In the genomic region with DNA sequence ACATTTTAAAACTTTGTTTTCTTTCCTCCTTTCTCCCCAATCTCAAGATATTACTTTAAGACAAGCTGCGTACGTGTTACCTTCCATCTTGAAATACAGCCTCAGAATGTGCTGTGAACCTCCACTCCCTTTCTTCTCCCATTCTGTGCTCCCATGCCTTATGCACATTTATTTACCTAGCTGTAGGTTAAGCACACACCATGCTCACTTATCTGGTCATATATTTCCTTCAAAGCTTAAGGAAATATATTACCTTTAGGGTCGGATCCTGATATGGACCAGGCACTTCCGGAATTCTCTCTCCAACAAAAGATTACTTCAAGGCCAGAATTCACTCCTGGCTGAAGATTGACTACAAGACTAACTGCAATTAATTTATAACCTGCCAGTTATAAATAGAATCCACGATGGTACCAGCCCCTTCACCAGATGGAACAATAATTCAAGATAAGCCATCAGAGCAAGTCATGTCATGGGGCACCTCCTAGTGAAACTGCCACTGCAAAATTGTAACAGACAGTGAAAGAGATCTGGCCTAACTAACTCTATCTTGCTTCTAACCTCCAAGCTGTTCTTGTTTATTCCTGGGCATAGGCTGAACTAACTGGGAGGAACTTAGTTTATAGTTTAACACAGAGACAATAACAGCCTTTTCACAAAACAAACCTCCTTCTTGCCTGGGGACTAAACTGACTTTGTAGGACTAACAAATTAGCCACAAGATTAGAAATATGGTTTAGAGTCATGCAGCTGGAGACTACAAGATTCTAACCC, we compare ENCODE assay signal across 24 cellular contexts. TPM values are rescaled to one million over a fixed set of nuclear protein-coding genes. Genes with fewer than 3 reads are reported as not detected.
DNase-seq lines count a peak whose midpoint lies in the region; ATAC-seq and TF ChIP-seq lines count a peak whose summit lies in the region.
"Had no signal": no experiment of that assay in that cellular context is flagged by ENCODE, and none has a peak within 500 bp of the region (broad histone marks: within the 10 kb centered on the region; RNA-seq: fewer than 3 reads in every experiment).

No MANE protein-coding gene starts in this region.

- H3K27me3 ChIP-seq in mammary epithelial cell (ENCODE audit: insufficient read depth, low read length) (peaks cover 3% of the 10 kb centered on the region), mucosa of rectum (ENCODE audit: control insufficient read depth in 2 of 2, insufficient read depth in 2 of 2, low read length in 2 of 2) (no peaks in the 10 kb centered on the region), gastrocnemius medialis (no peaks in the 10 kb centered on the region)
- H3K27me3 ChIP-seq: BLaER1, Peyer's patch, SJCRH30 had no signal

- no peaks in the 10 kb centered on the region for H3K79me2 ChIP-seq in mammary epithelial cell (ENCODE audit: insufficient read depth, low read length)

- no peak overlapping the region for H3K4me3 Mint-ChIP-seq in MCF 10A (ENCODE audit: unreplicated experiment)
- H3K4me3 Mint-ChIP-seq: CD4-positive, alpha-beta T cell had no signal

- CTCF ChIA-PET in mammary epithelial cell (lab: Charles Lee; ENCODE audit: low non-redundant PET), result no interaction called here
- CTCF ChIA-PET in MCF 10A (lab: Yijun Ruan, JAX), result no interaction called here

- no peak overlapping the region for H3K27ac Mint-ChIP-seq in MCF 10A (ENCODE audit: low read depth, unreplicated experiment)
- H3K27ac Mint-ChIP-seq: CD4-positive, alpha-beta T cell had no signal

- H3K4me1 ChIP-seq in mammary epithelial cell (ENCODE audit: insufficient read depth, low read length) (no peaks in the 10 kb centered on the region), mucosa of rectum (ENCODE audit: control insufficient read depth in 2 of 2, insufficient read depth in 2 of 2, low read length in 2 of 2) (peaks cover 14 to 33% of the 10 kb centered on the region in 2 donors), gastrocnemius medialis (no peaks in the 10 kb centered on the region)
- H3K4me1 ChIP-seq: Peyer's patch, SJCRH30 had no signal

- peaks cover 21% of the 10 kb centered on the region for H3K27me3 Mint-ChIP-seq in MCF 10A (ENCODE audit: insufficient read depth, unreplicated experiment)

- TF ChIP-seq POLR2A in erythroblast (IDR thresholded peaks at IDR 0.05; ENCODE audit: low read length) (no peak), gastrocnemius medialis (IDR thresholded peaks at IDR 0.05) (no peak)

- no peak overlapping the region for H3K4me3 ChIP-seq in mammary epithelial cell (replicated peaks in 1 of 3; ENCODE audit: insufficient read depth in 1 of 3, low read depth in 2 of 3, low read length in 3 of 3)
- no peak overlapping the region for H3K4me3 ChIP-seq in mucosa of rectum (ENCODE audit: low read length in 2 of 2)
- H3K4me3 ChIP-seq in gastrocnemius medialis, result no peak overlapping the region
- H3K4me3 ChIP-seq: BLaER1, Peyer's patch, SJCRH30 had no signal

- no peaks in the 10 kb centered on the region for H3K36me3 Mint-ChIP-seq in MCF 10A (ENCODE audit: insufficient read depth, unreplicated experiment)

- intact Hi-C loops in mammary epithelial cell (cut with micrococcal nuclease) (no loop called here), MCF 10A (cut with micrococcal nuclease) (no loop called here), gastrocnemius medialis (cut with DNase I; ENCODE audit: low total_unique reads) (no loop called here)

- H3K4me1 Mint-ChIP-seq in MCF 10A (ENCODE audit: insufficient read depth, unreplicated experiment), result no peaks in the 10 kb centered on the region

- H3K4me2 ChIP-seq in mammary epithelial cell (ENCODE audit: insufficient read depth, low read depth, low read length), result no peak overlapping the region
- H3K4me2 ChIP-seq: BLaER1 had no signal

- no peaks in the 10 kb centered on the region for H4K20me1 ChIP-seq in mammary epithelial cell (ENCODE audit: insufficient read depth, low read length)
- H4K20me1 ChIP-seq: BLaER1 had no signal

- no peak overlapping the region for H3K9ac ChIP-seq in mammary epithelial cell (ENCODE audit: insufficient read depth, low read length)
- H3K9ac ChIP-seq in mucosa of rectum (ENCODE audit: low read depth in 1 of 2, low read length in 2 of 2), result no peak overlapping the region
- H3K9ac ChIP-seq: BLaER1 had no signal

- H3K36me3 ChIP-seq in mammary epithelial cell (ENCODE audit: insufficient read depth, low read length) (no peaks in the 10 kb centered on the region), mucosa of rectum (ENCODE audit: control insufficient read depth in 2 of 2, insufficient read depth in 2 of 2, low read length in 2 of 2) (no peaks in the 10 kb centered on the region), gastrocnemius medialis (no peaks in the 10 kb centered on the region)
- H3K36me3 ChIP-seq: BLaER1, Peyer's patch, SJCRH30 had no signal

- BruUV-seq in mammary epithelial cell (replicated peaks; lab: Mats Ljungman, UMichigan) (no TSS peak), MCF 10A (replicated peaks; lab: Mats Ljungman, UMichigan) (no TSS peak)

- H3K9me3 ChIP-seq in mammary epithelial cell (replicated peaks; ENCODE audit: insufficient read depth, low read length) (no peaks in the 10 kb centered on the region), mucosa of rectum (ENCODE audit: control insufficient read depth in 2 of 2, low read length in 2 of 2) (no peaks in the 10 kb centered on the region), gastrocnemius medialis (no peaks in the 10 kb centered on the region)
- H3K9me3 ChIP-seq: BLaER1, Peyer's patch, SJCRH30 had no signal

- no peak for ATAC-seq in HG03196 (IDR thresholded peaks at IDR 0.05; ENCODE audit: unreplicated experiment)
- ATAC-seq in gastrocnemius medialis, result no peak
- ATAC-seq: HepG2 had no signal

- DNase-seq in mammary epithelial cell (no peak), MCF 10A (ENCODE audit: unreplicated experiment) (no peak), erythroblast (lab: John Stamatoyannopoulos, UW) (peak; percentile 29 to 47), gastrocnemius medialis (no peak), GF-D8 (lab: John Stamatoyannopoulos, UW) (no peak), GM19240 (ENCODE audit: insufficient read length, low spot score) (no peak)
- DNase-seq: ACHN; CD4-positive, alpha-beta T cell; DND-41; KBM-7; NCI-H1092 treated with DMSO at 0.1 percent for 48 hours; NCI-H1436 treated with DMSO at 0.1 percent for 48 hours; NCI-H2029; NCI-H2227 treated with DMSO at 0.1 percent for 48 hours; NCI-H510A treated with DMSO at 0.1 percent for 48 hours; NCI-H748 treated with DMSO at 0.1 percent for 48 hours; Peyer's patch; SJCRH30 had no signal

- TF ChIP-seq CTCF in mammary epithelial cell (conservative IDR thresholded peaks at IDR 0.05 in 1 of 2, IDR thresholded peaks at IDR 0.05 in 1 of 2; ENCODE audit: extremely low read depth in 1 of 2, insufficient read depth in 1 of 2, low read depth in 1 of 2, low read length in 2 of 2), result no peak
- TF ChIP-seq CTCF in MCF 10A (IDR thresholded peaks at IDR 0.05; ENCODE audit: unreplicated experiment), result no peak
- no peak for TF ChIP-seq CTCF in gastrocnemius medialis (IDR thresholded peaks at IDR 0.05 in 4 of 5, conservative IDR thresholded peaks at IDR 0.05 in 1 of 5)

- H3K9me3 Mint-ChIP-seq in MCF 10A (ENCODE audit: unreplicated experiment), result no peaks in the 10 kb centered on the region
- H3K9me3 Mint-ChIP-seq: CD4-positive, alpha-beta T cell had no signal

- 74% methylated on average over 5 of the region's 5 CpGs for WGBS in mammary epithelial cell (ENCODE audit: low coverage, missing lambda C conversion rate)

- H2AFZ ChIP-seq in mammary epithelial cell (ENCODE audit: low read depth, low read length), result peak overlapping the region; percentile 29

- dilution Hi-C loops in mammary epithelial cell (cut with HindIII; ENCODE audit: low sequenced_read_pairs), result loop anchor here (5.0 kb wide), 2 partner anchors 47 to 92 kb away; partner anchors contain the start of genes OR2B2 and OR2B6

- in situ Hi-C loops in mammary epithelial cell (cut with MboI; ENCODE audit: low sequenced_read_pairs in 2 of 2) (no loop called here), gastrocnemius medialis (cut with MboI; ENCODE audit: low sequenced_read_pairs in 4 of 4) (no loop called here)

- no peak overlapping the region for H3K27ac ChIP-seq in mammary epithelial cell (ENCODE audit: insufficient read depth, low read depth, low read length)
- H3K27ac ChIP-seq in mucosa of rectum (ENCODE audit: low read depth in 2 of 2, low read length in 2 of 2), result peak overlapping the region; percentile 79 to 86
- H3K27ac ChIP-seq in gastrocnemius medialis, result no peak overlapping the region
- H3K27ac ChIP-seq: 22Rv1, BLaER1, Peyer's patch, SJCRH30 had no signal

- POLR2A ChIA-PET in MCF 10A (lab: Yijun Ruan, JAX), result no interaction called here

RNA-seq across cellular contexts. Expression of gene OR2B6, which starts 47.5 kb away (rescaled TPM):
- total RNA-seq in mammary epithelial cell, result not detected
- polyA plus RNA-seq in mammary epithelial cell, result not detected
- polyA minus RNA-seq in mammary epithelial cell, result not detected
- total RNA-seq in MCF 10A (2022), result not detected in 2 replicates
- total RNA-seq in gastrocnemius medialis, result not detected
- total RNA-seq: CD4-positive, alpha-beta T cell; H4; HepG2; Peyer's patch; SJCRH30 had no signal

Comparison
In these comparisons a context has a peak if more than half of its experiments do, and no peak if none do; other contexts are left out.
1. DNase-seq: peak in erythroblast (2 of 2); none in mammary epithelial cell (single experiment), MCF 10A (single experiment), gastrocnemius medialis (0 of 2), GF-D8 (single experiment) and GM19240 (single experiment).
2. H3K27ac ChIP-seq: peak in mucosa of rectum (2 of 2); none in mammary epithelial cell (single experiment) and gastrocnemius medialis (0 of 4).